In the genomic region with DNA sequence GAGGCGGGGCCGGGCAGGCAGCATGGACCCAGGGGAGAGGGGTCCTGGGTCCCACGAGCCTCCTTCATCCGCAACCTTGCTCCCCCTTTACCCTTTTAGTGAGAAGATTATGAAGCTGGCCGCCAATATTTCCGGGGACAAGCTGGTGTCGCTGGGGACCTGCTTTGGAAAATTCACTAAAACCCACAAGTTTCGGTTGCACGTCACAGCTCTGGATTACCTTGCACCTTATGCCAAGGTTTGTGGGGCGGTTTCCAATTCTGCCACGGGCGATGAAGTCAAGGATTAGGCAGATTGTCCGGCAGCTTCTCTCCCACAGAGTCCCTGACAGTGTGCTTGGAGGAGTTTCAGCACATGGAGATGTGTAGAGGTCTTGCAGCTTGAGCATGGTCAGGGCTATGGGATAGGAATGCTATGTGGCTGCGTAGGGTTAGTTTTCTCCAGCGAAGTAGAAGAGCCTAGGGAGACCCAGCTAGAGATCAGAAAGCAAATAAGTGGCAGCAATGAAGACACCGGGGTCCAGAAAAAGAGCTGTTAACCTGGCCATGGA, we compare ENCODE assay signal across 8 cellular contexts. TPM values are rescaled to one million over a fixed set of nuclear protein-coding genes. Genes with fewer than 3 reads are reported as not detected.
DNase-seq lines count a peak whose midpoint lies in the region; ATAC-seq and TF ChIP-seq lines count a peak whose summit lies in the region.

No MANE protein-coding gene starts in this region.

- peak overlapping the region; percentile 94 for H3K4me3 Mint-ChIP-seq in Calu3 (ENCODE audit: low read depth, unreplicated experiment)
- H3K4me3 Mint-ChIP-seq in naive thymus-derived CD8-positive, alpha-beta T cell, result peak overlapping the region; percentile 98 to 100 (median 100)

- peak overlapping the region; percentile 80 to 90 for H3K9ac ChIP-seq in colonic mucosa (ENCODE audit: low read depth in 2 of 2, low read length in 2 of 2)

- H3K27ac ChIP-seq in colonic mucosa, result peak overlapping the region; percentile 93

- peaks cover 99% of the 10 kb centered on the region for H3K36me3 Mint-ChIP-seq in Calu3 (ENCODE audit: insufficient read depth, unreplicated experiment)
- peaks cover 4 to 47% (median 10%) of the 10 kb centered on the region in 3 donors for H3K36me3 Mint-ChIP-seq in naive thymus-derived CD8-positive, alpha-beta T cell

- DNase-seq in Calu3, result no peak
- no peak for DNase-seq in MG63
- no peak for DNase-seq in colonic mucosa
- peak in 1 of 10 donors; percentile 18 for DNase-seq in naive thymus-derived CD8-positive, alpha-beta T cell
- DNase-seq in AML-193 (lab: John Stamatoyannopoulos, UW), result no peak
- DNase-seq in NCI-H748 (lab: John Stamatoyannopoulos, UW; ENCODE audit: unreplicated experiment), result no peak
- no peak for DNase-seq in NCI-H446 treated with DMSO at 0.1 percent for 48 hours (lab: John Stamatoyannopoulos, UW)

- peaks cover 15% of the 10 kb centered on the region for H3K4me1 ChIP-seq in colonic mucosa

- peaks cover 33% of the 10 kb centered on the region for H3K4me1 Mint-ChIP-seq in Calu3 (ENCODE audit: low read depth, unreplicated experiment)
- H3K4me1 Mint-ChIP-seq in naive thymus-derived CD8-positive, alpha-beta T cell, result peaks cover 19 to 60% (median 53%) of the 10 kb centered on the region in 4 donors

- H3K36me3 ChIP-seq in MG63, result peaks cover 44% of the 10 kb centered on the region
- H3K36me3 ChIP-seq in colonic mucosa, result no peaks in the 10 kb centered on the region

- no peaks in the 10 kb centered on the region for H3K27me3 Mint-ChIP-seq in Calu3 (ENCODE audit: unreplicated experiment)
- H3K27me3 Mint-ChIP-seq in naive thymus-derived CD8-positive, alpha-beta T cell, result no peaks in the 10 kb centered on the region

- ATAC-seq in naive thymus-derived CD8-positive, alpha-beta T cell, result no peak
- ATAC-seq in GM19467 (IDR thresholded peaks at IDR 0.05; ENCODE audit: unreplicated experiment), result no peak

- no peaks in the 10 kb centered on the region for H3K9me3 Mint-ChIP-seq in Calu3 (ENCODE audit: low read depth, unreplicated experiment)
- H3K9me3 Mint-ChIP-seq in naive thymus-derived CD8-positive, alpha-beta T cell, result no peaks in the 10 kb centered on the region

- peak overlapping the region; percentile 95 for H3K27ac Mint-ChIP-seq in Calu3 (ENCODE audit: unreplicated experiment)
- peak overlapping the region; percentile 98 to 100 (median 99) for H3K27ac Mint-ChIP-seq in naive thymus-derived CD8-positive, alpha-beta T cell

- H3K9me3 ChIP-seq in MG63 (no peaks in the 10 kb centered on the region), colonic mucosa (no peaks in the 10 kb centered on the region)

- POLR2A ChIA-PET in naive thymus-derived CD8-positive, alpha-beta T cell (lab: Charles Lee), result interaction anchor here (0.9 to 3.4 kb wide), 5 partner anchors 11 to 29 kb away, joined by 3 to 47 read pairs (median 5); a partner anchor contains a TSS

- TSS peak; percentile 72 for BruUV-seq in Calu3 (replicated peaks; lab: Mats Ljungman, UMichigan)

- H3K27me3 ChIP-seq in MG63 (no peaks in the 10 kb centered on the region), colonic mucosa (no peaks in the 10 kb centered on the region)

- CTCF ChIA-PET in Calu3 (lab: Charles Lee), result no interaction called here

- H3K4me3 ChIP-seq in MG63 (peak overlapping the region; percentile 84), colonic mucosa (peak overlapping the region; percentile 88)

- TF ChIP-seq CTCF in Calu3 (IDR thresholded peaks at IDR 0.05; ENCODE audit: unreplicated experiment) (no peak), colonic mucosa (IDR thresholded peaks at IDR 0.05) (no peak)

- intact Hi-C loops in Calu3 (cut with micrococcal nuclease; ENCODE audit: unreplicated experiment), result no loop called here
- intact Hi-C loops in colonic mucosa (cut with DNase I), result no loop called here

RNA-seq across cellular contexts. Expression of a gene that starts 0.6 kb away (rescaled TPM):
- total RNA-seq in Calu3 (2022), result 55.8 and 59.8 TPM in 2 replicates
- 24.0 and 32.6 TPM in 2 replicates for total RNA-seq in MG63 (2014; rRNA removed; shearing (Covaris generic); ENCODE audit: low replicate concordance)
- 10 to 100 TPM; 22.0 to 23.7 TPM for total RNA-seq in colonic mucosa
- 10 to 100 TPM; 33.0 to 34.4 TPM for total RNA-seq in naive thymus-derived CD8-positive, alpha-beta T cell
- polyA plus RNA-seq in naive thymus-derived CD8-positive, alpha-beta T cell, result 10 to 100 TPM; 17.6 to 24.8 (median 18.5) TPM

RNA-seq across cellular contexts. Expression of a gene that starts 0.8 kb away (rescaled TPM):
- total RNA-seq in Calu3 (2022), result 55.0 and 57.4 TPM in 2 replicates
- 34.1 and 51.9 TPM in 2 replicates for total RNA-seq in MG63 (2014; rRNA removed; shearing (Covaris generic); ENCODE audit: low replicate concordance)
- 10 to 100 TPM; 28.4 to 44.5 TPM for total RNA-seq in colonic mucosa
- 10 to 100 TPM; 62.0 to 65.5 TPM for total RNA-seq in naive thymus-derived CD8-positive, alpha-beta T cell
- 10 to 100 TPM; 33.6 to 42.0 (median 39.6) TPM for polyA plus RNA-seq in naive thymus-derived CD8-positive, alpha-beta T cell

RNA-seq across cellular contexts. Expression of a gene that starts 9.8 kb away (rescaled TPM):
- total RNA-seq in Calu3 (2022) (25.5 and 29.4 TPM in 2 replicates), colonic mucosa (10 to 100 TPM; 13.2 to 35.1 TPM)
- total RNA-seq in MG63 (2014; rRNA removed; shearing (Covaris generic); ENCODE audit: low replicate concordance), result 9.1 and 28.5 TPM in 2 replicates
- 10 to 100 TPM; 15.1 to 16.8 TPM for total RNA-seq in naive thymus-derived CD8-positive, alpha-beta T cell
- 10 to 100 TPM; 12.3 to 17.2 (median 13.8) TPM for polyA plus RNA-seq in naive thymus-derived CD8-positive, alpha-beta T cell

RNA-seq across cellular contexts. Expression of a gene that starts 11.4 kb away (rescaled TPM):
- total RNA-seq in Calu3 (2022) (1.4 and 1.7 TPM in 2 replicates), colonic mucosa (1 to 10 TPM; 3.6 to 6.0 TPM)
- not detected in 2 replicates for total RNA-seq in MG63 (2014; rRNA removed; shearing (Covaris generic); ENCODE audit: low replicate concordance)
- 1 to 10 TPM; 4.5 to 5.2 TPM for total RNA-seq in naive thymus-derived CD8-positive, alpha-beta T cell
- under 1 TPM in 1 of 3 donors, not detected in 2; 0.43 TPM for polyA plus RNA-seq in naive thymus-derived CD8-positive, alpha-beta T cell

RNA-seq across cellular contexts. Expression of a gene that starts 29.0 kb away (rescaled TPM):
- total RNA-seq in Calu3 (2022) (31.4 and 34.4 TPM in 2 replicates), colonic mucosa (10 to 100 TPM; 32.0 to 33.6 TPM)
- total RNA-seq in MG63 (2014; rRNA removed; shearing (Covaris generic); ENCODE audit: low replicate concordance), result 31.3 and 34.5 TPM in 2 replicates
- total RNA-seq in naive thymus-derived CD8-positive, alpha-beta T cell, result 10 to 100 TPM; 51.3 to 52.2 TPM
- polyA plus RNA-seq in naive thymus-derived CD8-positive, alpha-beta T cell, result 10 to 100 TPM; 28.4 to 36.1 (median 29.1) TPM
